ENCODE assay signal across 29 cellular contexts in the genomic region with DNA sequence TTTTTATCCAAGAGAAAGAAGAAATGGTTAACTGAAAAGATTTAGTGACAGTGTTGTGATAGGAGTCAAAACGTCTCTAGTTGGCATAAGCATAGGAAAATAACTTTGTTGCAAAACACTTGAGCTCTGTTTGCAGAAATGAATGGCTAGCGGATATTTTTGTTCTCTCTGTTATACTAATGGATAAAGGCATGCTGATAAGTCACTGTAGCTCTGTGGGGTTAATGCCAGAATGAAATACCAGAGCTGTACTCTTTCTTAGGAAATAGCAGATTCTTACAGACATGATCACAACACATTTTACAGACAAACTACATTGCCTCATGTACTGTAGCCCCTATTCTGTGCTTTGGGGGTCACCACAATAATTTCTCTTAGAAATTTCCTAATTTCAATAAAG.
DNase-seq lines count a peak whose midpoint lies in the region; ATAC-seq and TF ChIP-seq lines count a peak whose summit lies in the region.
"Had no signal": no experiment of that assay in that cellular context is flagged by ENCODE, and none has a peak within 500 bp of the region (broad histone marks: within the 10 kb centered on the region; RNA-seq: fewer than 3 reads in every experiment).

No MANE protein-coding gene starts in this region.

- peaks cover 3% of the 10 kb centered on the region for H3K36me3 ChIP-seq in adipocyte (ENCODE audit: control insufficient read depth, insufficient read depth, low read length, severe bottlenecking)
- H3K36me3 ChIP-seq: esophagus squamous epithelium, prostate gland, tibial nerve had no signal

- H3K9me3 ChIP-seq in AG04450 (ENCODE audit: control insufficient read depth, insufficient read depth, low read length) (no peaks in the 10 kb centered on the region), adipocyte (ENCODE audit: control insufficient read depth, low read length) (no peaks in the 10 kb centered on the region)
- H3K9me3 ChIP-seq: A549, body of pancreas, esophagus squamous epithelium, prostate gland, tibial nerve had no signal

- H3K27ac ChIP-seq in AG04450 (ENCODE audit: low read depth, low read length), result no peak overlapping the region
- H3K27ac ChIP-seq: A549, body of pancreas, C4-2B, HL-60, prostate gland had no signal

- TF ChIP-seq CTCF in AG04450 (IDR thresholded peaks at IDR 0.05; ENCODE audit: low read depth, low read length), result no peak
- no peak for TF ChIP-seq CTCF in fibroblast of the aortic adventitia (IDR thresholded peaks at IDR 0.05; ENCODE audit: insufficient read depth, low read length)

- H3K4me3 ChIP-seq in AG04450 (ENCODE audit: low read depth, low read length), result no peak overlapping the region
- peak overlapping the region; percentile 63 for H3K4me3 ChIP-seq in adipocyte (ENCODE audit: low read length)
- H3K4me3 ChIP-seq in fibroblast of the aortic adventitia (ENCODE audit: low read depth, low read length), result no peak overlapping the region
- H3K4me3 ChIP-seq: A549, body of pancreas, esophagus squamous epithelium, prostate gland, tibial nerve had no signal

- peaks cover 58% of the 10 kb centered on the region for H3K4me1 ChIP-seq in adipocyte (ENCODE audit: control insufficient read depth, insufficient read depth, low read length)
- H3K4me1 ChIP-seq: A549, body of pancreas, prostate gland had no signal

- DNase-seq in AG04450 (ENCODE audit: low read depth, low spot score), result peak; percentile 4
- peak; percentile 87 for DNase-seq in adipocyte (ENCODE audit: low read depth)
- DNase-seq in fibroblast of the aortic adventitia (ENCODE audit: low read depth), result peak; percentile 82
- DNase-seq in sciatic nerve (ENCODE audit: low spot score), result no peak
- DNase-seq in NCI-H526 (lab: John Stamatoyannopoulos, UW), result no peak
- no peak for DNase-seq in NCI-H69 (lab: John Stamatoyannopoulos, UW)
- DNase-seq in activated naive CD4-positive, alpha-beta T cell treated with anti-CD3 and anti-CD28 coated beads, Interleukin-2, amount 50 U/mL, for 16 hours, result no peak
- DNase-seq: activated CD8-positive, alpha-beta memory T cell treated with anti-CD3 and anti-CD28 coated beads for 24 hours; activated T-cell treated with anti-CD3 and anti-CD28 coated beads, Interleukin-2, amount 50 U/mL, for 72 hours; body of pancreas; Calu3; effector memory CD4-positive, alpha-beta T cell; esophagus squamous epithelium; H7; mammary epithelial cell; NCI-H1092 treated with DMSO at 0.1 percent for 48 hours; NCI-H2029 treated with DMSO at 0.1 percent for 48 hours; NCI-H345; PC-3; SIG-M5; stimulated activated CD4-positive, alpha-beta T cell treated with anti-CD3 and anti-CD28 coated beads, Interleukin-4, amount 100 ng/mL, for 24 hours; stimulated activated naive CD4-positive, alpha-beta T cell treated with Interleukin-2 at 50 U/mL for 16 hours had no signal

- CTCF ChIA-PET in AG04450 (lab: Charles Lee), result no interaction called here

- H3K27me3 ChIP-seq in AG04450 (ENCODE audit: control insufficient read depth, insufficient read depth, low read length), result no peaks in the 10 kb centered on the region
- no peaks in the 10 kb centered on the region for H3K27me3 ChIP-seq in adipocyte (replicated peaks; ENCODE audit: control insufficient read depth, insufficient read depth, low read length)
- H3K27me3 ChIP-seq: body of pancreas, esophagus squamous epithelium, tibial nerve had no signal

- POLR2A ChIA-PET in AG04450 (lab: Yijun Ruan, JAX), result no interaction called here

- ATAC-seq in sciatic nerve (peak; percentile 63), HG02852 (IDR thresholded peaks at IDR 0.05; ENCODE audit: unreplicated experiment) (no peak)
- ATAC-seq: A549; activated T-cell treated with anti-CD3 and anti-CD28 coated beads, Interleukin-2, amount 50 U/mL, for 72 hours; body of pancreas; HepG2; PC-3 had no signal

- intact Hi-C loops in sciatic nerve (cut with DNase I), result no loop called here

- H3K9ac ChIP-seq in adipocyte (ENCODE audit: low read length), result peak overlapping the region; percentile 87

Comparison
In these comparisons a context has a peak if more than half of its experiments do, and no peak if none do; other contexts are left out.
1. DNase-seq: peak in AG04450 (single experiment), adipocyte (single experiment) and fibroblast of the aortic adventitia (single experiment); none in sciatic nerve (single experiment), NCI-H526 (0 of 2), NCI-H69 (single experiment) and activated naive CD4-positive, alpha-beta T cell treated with anti-CD3 and anti-CD28 coated beads, Interleukin-2, amount 50 U/mL, for 16 hours (single experiment).